8 cellular contexts compared by ENCODE assay signal in the genomic region with DNA sequence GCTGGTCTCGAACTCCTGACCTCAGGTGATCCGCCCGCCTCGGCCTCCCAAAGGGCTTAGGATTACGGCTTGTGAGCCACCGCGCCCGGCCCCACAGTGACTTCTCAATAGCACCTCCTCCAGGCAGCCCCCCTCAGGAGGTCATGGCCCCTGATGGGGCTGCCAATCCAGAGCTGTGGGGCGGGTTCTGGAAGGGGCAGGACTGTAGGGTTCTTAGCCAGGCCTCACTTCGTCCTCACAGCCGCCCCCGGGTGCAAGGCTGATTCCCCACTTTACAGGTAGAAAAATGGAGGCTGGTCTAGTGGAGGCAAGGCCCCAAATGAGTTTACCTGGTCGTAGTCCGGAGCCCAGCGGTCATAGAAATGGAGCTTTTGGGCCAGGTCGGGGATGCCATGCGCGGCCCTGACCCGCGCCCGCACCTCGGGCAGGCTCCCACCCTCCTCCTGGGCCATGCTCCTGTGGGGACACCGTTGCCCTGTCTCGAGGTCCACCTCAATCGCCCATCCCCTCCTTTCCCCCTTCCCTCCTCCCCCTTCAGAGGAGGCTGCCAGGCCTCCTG. TPM values are rescaled to one million over a fixed set of nuclear protein-coding genes. Genes with fewer than 3 reads are reported as not detected.
A peak's percentile ranks its signal among the peaks of the same experiment; 100 is the strongest.
DNase-seq lines count a peak whose midpoint lies in the region; ATAC-seq, FAIRE-seq and TF ChIP-seq lines count a peak whose summit lies in the region.

No MANE protein-coding gene starts in this region.

- TF ChIP-seq CTCF in keratinocyte (optimal IDR thresholded peaks at IDR 0.05 in 1 of 3, IDR thresholded peaks at IDR 0.05 in 1 of 3, conservative IDR thresholded peaks at IDR 0.05 in 1 of 3; ENCODE audit: extremely low read depth in 1 of 3, insufficient read depth in 2 of 3, low read length in 3 of 3) (no peak), suprapubic skin (IDR thresholded peaks at IDR 0.05) (no peak), GM13976 (IDR thresholded peaks at IDR 0.05; ENCODE audit: borderline replicate concordance, control extremely low read depth, extremely low read depth, insufficient read depth, missing control alignments) (no peak)

- peak overlapping the region; percentile 85 for H3K4me2 ChIP-seq in keratinocyte (ENCODE audit: control insufficient read depth, extremely low read depth, insufficient read depth, low read depth, low read length)

- H2AFZ ChIP-seq in keratinocyte (ENCODE audit: control insufficient read depth, low read length): peak overlapping the region; percentile 77

- H3K27me3 ChIP-seq in adipocyte (replicated peaks; ENCODE audit: control insufficient read depth, insufficient read depth, low read length): no peaks in the 10 kb centered on the region
- no peaks in the 10 kb centered on the region for H3K27me3 ChIP-seq in keratinocyte (ENCODE audit: control insufficient read depth, extremely low read depth, insufficient read depth, low read length)
- no peaks in the 10 kb centered on the region for H3K27me3 ChIP-seq in suprapubic skin

- H3K4me1 ChIP-seq in adipocyte (ENCODE audit: control insufficient read depth, insufficient read depth, low read length) (peaks cover 17% of the 10 kb centered on the region), keratinocyte (ENCODE audit: control insufficient read depth, extremely low read depth, insufficient read depth, low read length) (peaks cover 40% of the 10 kb centered on the region), suprapubic skin (peaks cover 30% of the 10 kb centered on the region)

- H3K27ac ChIP-seq in keratinocyte (ENCODE audit: control insufficient read depth, insufficient read depth, low read length) (peak overlapping the region; percentile 78), suprapubic skin (peak overlapping the region; percentile 56)

- H3K9me3 Mint-ChIP-seq in activated CD8-positive, alpha-beta memory T cell treated with anti-CD3 and anti-CD28 coated beads, Interleukin-2, amount 10 ng/mL, durations not matched to agents 7 days and 5 days (ENCODE audit: low read depth): no peaks in the 10 kb centered on the region

- peak overlapping the region; percentile 76 for H3K4me3 Mint-ChIP-seq in activated CD8-positive, alpha-beta memory T cell treated with anti-CD3 and anti-CD28 coated beads, Interleukin-2, amount 10 ng/mL, durations not matched to agents 7 days and 5 days

- H3K27me3 Mint-ChIP-seq in activated CD8-positive, alpha-beta memory T cell treated with anti-CD3 and anti-CD28 coated beads, Interleukin-2, amount 10 ng/mL, durations not matched to agents 7 days and 5 days: peaks cover 10% of the 10 kb centered on the region

- H3K4me1 Mint-ChIP-seq in activated CD8-positive, alpha-beta memory T cell treated with anti-CD3 and anti-CD28 coated beads, Interleukin-2, amount 10 ng/mL, durations not matched to agents 7 days and 5 days: peaks cover 12% of the 10 kb centered on the region

- no peaks in the 10 kb centered on the region for H3K9me1 ChIP-seq in keratinocyte (ENCODE audit: control insufficient read depth, extremely low read depth, insufficient read depth, low read length)

- no peak for ATAC-seq in activated CD8-positive, alpha-beta memory T cell treated with anti-CD3 and anti-CD28 coated beads, Interleukin-2, amount 10 ng/mL, durations not matched to agents 7 days and 5 days
- no peak for ATAC-seq in GM18858 (IDR thresholded peaks at IDR 0.05; ENCODE audit: unreplicated experiment)

- H3K4me3 ChIP-seq in adipocyte (ENCODE audit: low read length) (peak overlapping the region; percentile 87), keratinocyte (ENCODE audit: control insufficient read depth in 2 of 3, extremely low read depth in 1 of 3, insufficient read depth in 2 of 3, low read depth in 1 of 3, low read length in 3 of 3) (peak overlapping the region; percentile 52 to 80 (median 69)), suprapubic skin (peak overlapping the region; percentile 51)

- H3K9ac ChIP-seq in adipocyte (ENCODE audit: low read length) (peak overlapping the region; percentile 85), keratinocyte (ENCODE audit: control insufficient read depth, extremely low read depth, insufficient read depth, low read length) (peak overlapping the region; percentile 87)

- in situ Hi-C loops in GM13976 (cut with MboI; ENCODE audit: low sequenced_read_pairs, unreplicated experiment): no loop called here

- TF ChIP-seq EP300 in suprapubic skin (IDR thresholded peaks at IDR 0.05): no peak

- H3K9me3 ChIP-seq in adipocyte (ENCODE audit: control insufficient read depth, low read length): no peaks in the 10 kb centered on the region
- no peaks in the 10 kb centered on the region for H3K9me3 ChIP-seq in keratinocyte (ENCODE audit: control insufficient read depth, low read depth, low read length)
- H3K9me3 ChIP-seq in suprapubic skin: no peaks in the 10 kb centered on the region

- TF ChIP-seq POLR2A in suprapubic skin (IDR thresholded peaks at IDR 0.05): no peak

- H4K20me1 ChIP-seq in keratinocyte (ENCODE audit: control insufficient read depth, extremely low read depth, insufficient read depth, low read length): no peaks in the 10 kb centered on the region

- 6% methylated on average over 7 of the region's 25 CpGs for WGBS in suprapubic skin

- no peaks in the 10 kb centered on the region for H3K36me3 Mint-ChIP-seq in activated CD8-positive, alpha-beta memory T cell treated with anti-CD3 and anti-CD28 coated beads, Interleukin-2, amount 10 ng/mL, durations not matched to agents 7 days and 5 days

- H3K36me3 ChIP-seq in adipocyte (ENCODE audit: control insufficient read depth, insufficient read depth, low read length, severe bottlenecking): no peaks in the 10 kb centered on the region
- H3K36me3 ChIP-seq in keratinocyte (ENCODE audit: control insufficient read depth in 2 of 2, extremely low read depth in 1 of 2, insufficient read depth in 2 of 2, low read length in 2 of 2): peaks cover 0 to 4% of the 10 kb centered on the region in 2 experiments
- no peaks in the 10 kb centered on the region for H3K36me3 ChIP-seq in suprapubic skin

- CTCF ChIA-PET in activated CD8-positive, alpha-beta memory T cell treated with anti-CD3 and anti-CD28 coated beads, Interleukin-2, amount 10 ng/mL, durations not matched to agents 7 days and 5 days (lab: Charles Lee): interaction anchor here (0.6 to 5.2 kb wide), 6 partner anchors 9 to 107 kb away, joined by 3 to 40 read pairs (median 4); a partner anchor contains a TSS

- FAIRE-seq in keratinocyte (lab: Jason Lieb, UNC): no peak

- peak overlapping the region; percentile 83 for H3K27ac Mint-ChIP-seq in activated CD8-positive, alpha-beta memory T cell treated with anti-CD3 and anti-CD28 coated beads, Interleukin-2, amount 10 ng/mL, durations not matched to agents 7 days and 5 days

- H3K79me2 ChIP-seq in keratinocyte (ENCODE audit: control insufficient read depth, insufficient read depth, low read length): no peaks in the 10 kb centered on the region

- no peak for DNase-seq in activated CD8-positive, alpha-beta memory T cell treated with anti-CD3 and anti-CD28 coated beads, Interleukin-2, amount 10 ng/mL, durations not matched to agents 7 days and 5 days
- no peak for DNase-seq in activated CD8-positive, alpha-beta memory T cell treated with anti-CD3 and anti-CD28 coated beads for 24 hours
- DNase-seq in adipocyte (ENCODE audit: low read depth) (no peak), keratinocyte (ENCODE audit: low read depth, low spot score) (no peak), suprapubic skin (ENCODE audit: low spot score in 2 of 2) (no peak), NCI-H2171 (lab: John Stamatoyannopoulos, UW) (no peak), GM13976 (ENCODE audit: low spot score) (no peak)

- dilution Hi-C loops in keratinocyte (cut with MboI; ENCODE audit: extremely low pct_ligation_motif_present, low sequenced_read_pairs): no loop called here

RNA-seq across cellular contexts. Expression of a gene that starts 0.5 kb away (rescaled TPM):
- total RNA-seq in activated CD8-positive, alpha-beta memory T cell treated with anti-CD3 and anti-CD28 coated beads, Interleukin-2, amount 10 ng/mL, durations not matched to agents 7 days and 5 days: under 1 TPM in 1 of 2 experiments, not detected in 1; 0.55 TPM
- 0.90 to 1.4 TPM (median 0.97 TPM) in 3 replicates for polyA plus RNA-seq in keratinocyte
- not detected for polyA plus RNA-seq in keratinocyte (2011; ENCODE audit: low read depth)
- 0.29 and 1.1 TPM in 2 replicates for polyA plus RNA-seq in keratinocyte (2011; cell fraction: cytosol; rRNA removed)
- 1.5 and 1.8 TPM in 2 replicates for polyA plus RNA-seq in keratinocyte (2011; cell fraction: nucleus; rRNA removed)
- polyA plus RNA-seq in keratinocyte (2012; ENCODE audit: low replicate concordance): 0.90 and 2.2 TPM in 2 replicates
- 0.69 to 1.2 TPM (median 1.2 TPM) in 3 replicates for polyA minus RNA-seq in keratinocyte
- polyA minus RNA-seq in keratinocyte (2011; cell fraction: cytosol; rRNA and poly(A)+ RNA removed): not detected
- polyA minus RNA-seq in keratinocyte (2011; cell fraction: nucleus; rRNA and poly(A)+ RNA removed): 1.1 and 1.3 TPM in 2 replicates
- 1 to 10 TPM in 3 of 4 donors, not detected in 1; 2.0 to 6.8 (median 2.9) TPM for total RNA-seq in suprapubic skin

RNA-seq across cellular contexts. Expression of a gene that starts 11.0 kb away (rescaled TPM):
- total RNA-seq in activated CD8-positive, alpha-beta memory T cell treated with anti-CD3 and anti-CD28 coated beads, Interleukin-2, amount 10 ng/mL, durations not matched to agents 7 days and 5 days: under 1 TPM; 0.09 to 0.12 TPM
- polyA plus RNA-seq in keratinocyte: 7.2 to 14.8 TPM (median 13.7 TPM) in 3 replicates
- 69.0 TPM for polyA plus RNA-seq in keratinocyte (2011; ENCODE audit: low read depth)
- 5.5 and 5.8 TPM in 2 replicates for polyA plus RNA-seq in keratinocyte (2011; cell fraction: cytosol; rRNA removed)
- 34.2 and 53.7 TPM in 2 replicates for polyA plus RNA-seq in keratinocyte (2011; cell fraction: nucleus; rRNA removed)
- 15.7 and 440 TPM in 2 replicates for polyA plus RNA-seq in keratinocyte (2012; ENCODE audit: low replicate concordance)
- polyA minus RNA-seq in keratinocyte: 7.8 to 16.4 TPM (median 9.5 TPM) in 3 replicates
- 21.9 TPM for polyA minus RNA-seq in keratinocyte (2011; cell fraction: cytosol; rRNA and poly(A)+ RNA removed)
- 22.1 and 37.5 TPM in 2 replicates for polyA minus RNA-seq in keratinocyte (2011; cell fraction: nucleus; rRNA and poly(A)+ RNA removed)
- total RNA-seq in suprapubic skin: 100 to 1,000 TPM in 3 of 4 donors, 10 to 100 TPM in 1; 82.6 to 389 (median 254) TPM

RNA-seq across cellular contexts. Expression of a gene that starts 19.2 kb away (rescaled TPM):
- not detected for total RNA-seq in activated CD8-positive, alpha-beta memory T cell treated with anti-CD3 and anti-CD28 coated beads, Interleukin-2, amount 10 ng/mL, durations not matched to agents 7 days and 5 days
- not detected in 3 replicates for polyA plus RNA-seq in keratinocyte
- polyA plus RNA-seq in keratinocyte (2011; ENCODE audit: low read depth): not detected
- polyA plus RNA-seq in keratinocyte (2011; cell fraction: cytosol; rRNA removed): not detected in 2 replicates
- not detected in 2 replicates for polyA plus RNA-seq in keratinocyte (2011; cell fraction: nucleus; rRNA removed)
- polyA plus RNA-seq in keratinocyte (2012; ENCODE audit: low replicate concordance): not detected in 2 replicates
- polyA minus RNA-seq in keratinocyte: not detected in 3 replicates
- polyA minus RNA-seq in keratinocyte (2011; cell fraction: cytosol; rRNA and poly(A)+ RNA removed): not detected
- polyA minus RNA-seq in keratinocyte (2011; cell fraction: nucleus; rRNA and poly(A)+ RNA removed): not detected in 2 replicates
- not detected for total RNA-seq in suprapubic skin

Comparison
In these comparisons a context has a peak if more than half of its experiments do, and no peak if none do; other contexts are left out.
1. RNA of a gene that starts 11.0 kb away (total RNA-seq): 82.6 to 389 TPM in suprapubic skin; 0.09 to 0.12 TPM in activated CD8-positive, alpha-beta memory T cell treated with anti-CD3 and anti-CD28 coated beads, Interleukin-2, amount 10 ng/mL, durations not matched to agents 7 days and 5 days; every median in the first group is over 10 times any median in the second.
2. Peak in every context shown above with its lines, with median percentiles within 50 percentile points of each other: H3K4me3 ChIP-seq.